Comparison of ENCODE assay signal across 9 cellular contexts in the genomic region with DNA sequence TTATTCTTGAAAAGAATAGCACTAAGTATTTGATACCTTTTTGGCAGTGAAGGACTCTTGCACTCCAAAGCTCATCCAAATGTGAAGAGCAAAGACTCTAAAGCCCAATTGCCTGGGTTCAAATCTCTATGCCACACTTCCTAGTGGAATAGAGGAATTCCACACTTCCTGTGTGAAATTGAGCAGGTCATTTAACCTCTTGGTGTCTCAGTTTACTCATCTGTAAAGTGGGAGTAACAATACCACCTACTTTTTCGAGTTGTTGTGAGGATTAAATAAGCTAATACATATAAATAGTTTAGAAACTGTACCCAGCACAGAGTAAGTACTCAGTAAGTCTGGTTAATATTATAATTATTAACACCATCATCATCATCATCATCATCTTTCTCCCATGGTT.
"Had no signal": no experiment of that assay in that cellular context is flagged by ENCODE, and none has a peak within 500 bp of the region (broad histone marks: within the 10 kb centered on the region; RNA-seq: fewer than 3 reads in every experiment).

No MANE protein-coding gene starts in this region.

- H2AFZ ChIP-seq: GM23338 had no signal

- FAIRE-seq: H1, H54, HTR-8/SVneo had no signal

- H3K4me2 ChIP-seq: GM23338 had no signal

- H3K4me3 ChIP-seq: GM23338 had no signal

- DNase-seq: H9, HCEC 1CT, HFFc6, Kasumi-1, KG1 had no signal

- ATAC-seq: GM23338 had no signal
